ENCODE assay signal across 8 cellular contexts in the genomic region with DNA sequence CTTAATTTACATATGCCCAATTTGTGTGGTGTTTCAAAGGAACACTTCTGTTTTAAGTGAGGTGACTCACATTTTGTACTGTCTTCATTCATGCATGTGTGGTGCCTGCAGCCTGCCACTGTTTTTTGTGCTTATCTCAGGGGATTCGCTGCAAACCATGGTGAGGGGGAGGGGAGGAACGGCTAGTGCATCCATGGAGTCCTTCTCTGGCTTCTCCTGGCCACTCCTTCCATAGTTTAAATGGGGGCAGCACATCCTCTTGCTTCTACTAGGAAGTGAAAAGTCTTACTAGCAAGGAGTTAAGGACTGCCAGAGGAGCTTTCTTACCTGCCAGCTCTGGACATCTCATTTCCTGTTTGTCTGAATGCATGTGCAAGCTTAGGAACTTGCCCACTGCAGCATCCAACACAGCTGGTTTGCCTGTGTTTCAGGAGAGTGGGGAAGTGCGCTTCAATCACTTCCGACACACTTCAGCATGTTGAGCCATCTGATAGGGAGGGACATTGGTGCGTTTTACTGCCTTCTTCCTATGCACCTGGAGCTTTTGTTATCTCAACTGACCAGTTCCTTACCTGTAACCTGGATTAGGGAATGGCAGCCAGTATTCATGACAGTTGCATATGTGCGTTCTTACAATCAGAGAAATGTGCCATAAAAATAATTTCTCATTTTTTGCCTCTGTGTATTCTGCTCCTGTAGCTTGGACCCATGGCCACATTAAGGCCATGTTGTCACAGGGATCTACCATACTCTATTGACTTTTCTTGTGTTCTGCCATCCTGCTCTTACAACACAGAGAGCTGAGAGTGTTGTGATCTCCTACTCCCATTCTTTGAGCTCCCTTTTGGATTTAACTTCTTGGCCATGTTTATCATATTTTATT.
A peak's percentile ranks its signal among the peaks of the same experiment; 100 is the strongest.
DNase-seq lines count a peak whose midpoint lies in the region; ATAC-seq lines count a peak whose summit lies in the region.

No MANE protein-coding gene starts in this region.

- ATAC-seq in HG02623 (IDR thresholded peaks at IDR 0.05; ENCODE audit: unreplicated experiment): peak; percentile 69

- DNase-seq in NCI-H2227 (lab: John Stamatoyannopoulos, UW; ENCODE audit: unreplicated experiment): peak; percentile 35
- no peak for DNase-seq in NCI-H2227 treated with DMSO at 0.1 percent for 48 hours (lab: John Stamatoyannopoulos, UW)
- DNase-seq in NCI-H2029 (lab: John Stamatoyannopoulos, UW): peak; percentile 20
- peak; percentile 84 for DNase-seq in germinal center (ENCODE audit: low spot score)
- no peak for DNase-seq in H4 (ENCODE audit: low spot score)
- DNase-seq in activated gamma-delta T cell (lab: John Stamatoyannopoulos, UW): no peak
- DNase-seq in activated CD4-positive, alpha-beta T cell treated with anti-CD3 and anti-CD28 coated beads, Interleukin-2, amount 50 U/mL, for 4 hours: no peak

Comparison
In these comparisons a context has a peak if more than half of its experiments do, and no peak if none do; other contexts are left out.
1. DNase-seq: peak in NCI-H2227 (single experiment), NCI-H2029 (single experiment) and germinal center (single experiment); none in NCI-H2227 treated with DMSO at 0.1 percent for 48 hours (single experiment), H4 (single experiment), activated gamma-delta T cell (single experiment) and activated CD4-positive, alpha-beta T cell treated with anti-CD3 and anti-CD28 coated beads, Interleukin-2, amount 50 U/mL, for 4 hours (0 of 2).